ENCODE assay signal across 24 cellular contexts in genomic region chr14:63224196-63224595, GRCh38. TPM values are rescaled to one million over a fixed set of nuclear protein-coding genes. Genes with fewer than 3 reads are reported as not detected.
DNase-seq lines count a peak whose midpoint lies in the region; ATAC-seq, FAIRE-seq and TF ChIP-seq lines count a peak whose summit lies in the region.
"Had no signal": no experiment of that assay in that cellular context is flagged by ENCODE, and none has a peak within 500 bp of the region (broad histone marks: within the 10 kb centered on the region; RNA-seq: fewer than 3 reads in every experiment).

No MANE protein-coding gene starts in this region.

- no peak overlapping the region for H3K27ac ChIP-seq in cardiac muscle cell
- no peak overlapping the region for H3K27ac ChIP-seq in heart right ventricle
- H3K27ac ChIP-seq in SK-N-MC = peak overlapping the region; percentile 61; the same call in 1 of the 2 replicates
- H3K27ac ChIP-seq: BLaER1 treated with 17β-estradiol and CSF1 and Interleukin-3, amounts not matched to agents 10 nM and 100 nM; body of pancreas; colonic mucosa; esophagus squamous epithelium; ovary; RWPE1; suprapubic skin; uterus had no signal

- intact Hi-C loops in heart right ventricle (cut with DNase I) = no loop called here

- H3K36me3 ChIP-seq in cardiac muscle cell = no peaks in the 10 kb centered on the region
- H3K36me3 ChIP-seq in heart right ventricle = peaks cover 0 to 5% (median 0%) of the 10 kb centered on the region in 9 donors
- no peaks in the 10 kb centered on the region for H3K36me3 ChIP-seq in SK-N-MC (ENCODE audit: insufficient read depth, low read length)
- H3K36me3 ChIP-seq: BLaER1 treated with 17β-estradiol and CSF1 and Interleukin-3, amounts not matched to agents 10 nM and 100 nM; colonic mucosa; esophagus squamous epithelium; ovary; suprapubic skin; uterus had no signal

- peak; percentile 4 to 31 for DNase-seq in cardiac muscle cell (ENCODE audit: low read depth in 1 of 2, low spot score in 1 of 2)
- DNase-seq in heart right ventricle = no peak
- peak; percentile 70 for DNase-seq in SK-N-MC (ENCODE audit: low read depth, low spot score)
- DNase-seq in mesothelial cell of epicardium (ENCODE audit: low spot score in 2 of 2, unreplicated experiment in 2 of 2) = no peak
- DNase-seq in urothelium cell line (ENCODE audit: low spot score) = no peak
- no peak for DNase-seq in NCI-H1436 (lab: John Stamatoyannopoulos, UW)
- DNase-seq: activated naive CD8-positive, alpha-beta T cell treated with anti-CD3 and anti-CD28 coated beads for 36 hours; body of pancreas; Calu3; colonic mucosa; EL; endodermal cell; esophagus squamous epithelium; kidney glomerular epithelial cell; NCI-H510A; ovary; uterus had no signal

- no peak overlapping the region for H3K4me3 ChIP-seq in cardiac muscle cell
- no peak overlapping the region for H3K4me3 ChIP-seq in heart right ventricle
- peak overlapping the region; percentile 10 for H3K4me3 ChIP-seq in SK-N-MC
- H3K4me3 ChIP-seq: BLaER1 treated with 17β-estradiol and CSF1 and Interleukin-3, amounts not matched to agents 10 nM and 100 nM; body of pancreas; colonic mucosa; esophagus squamous epithelium; ovary; suprapubic skin; uterus had no signal

- 22 to 35% methylated on average over 4 of the region's 4 CpGs for WGBS in heart right ventricle, 2 donors

- no peak overlapping the region for H3K4me3 Mint-ChIP-seq in mesothelial cell of epicardium
- H3K4me3 Mint-ChIP-seq: activated naive CD8-positive, alpha-beta T cell treated with anti-CD3 and anti-CD28 coated beads for 36 hours; endodermal cell had no signal

- peak; percentile 80 for FAIRE-seq in urothelium cell line (lab: Jason Lieb, UNC)
- FAIRE-seq: H54 had no signal

- no peak for TF ChIP-seq CTCF in cardiac muscle cell (IDR thresholded peaks at IDR 0.05; ENCODE audit: low read depth, low read length)
- TF ChIP-seq CTCF in heart right ventricle (IDR thresholded peaks at IDR 0.05) = no peak
- TF ChIP-seq CTCF in mesothelial cell of epicardium (IDR thresholded peaks at IDR 0.05; ENCODE audit: unreplicated experiment) = no peak

- H3K4me1 ChIP-seq in cardiac muscle cell (ENCODE audit: low read depth) = no peaks in the 10 kb centered on the region
- peaks cover 0 to 39% (median 7%) of the 10 kb centered on the region in 9 donors for H3K4me1 ChIP-seq in heart right ventricle
- H3K4me1 ChIP-seq: BLaER1 treated with 17β-estradiol and CSF1 and Interleukin-3, amounts not matched to agents 10 nM and 100 nM; body of pancreas; colonic mucosa; suprapubic skin; uterus had no signal

- H3K4me1 Mint-ChIP-seq in mesothelial cell of epicardium = peaks cover 14% of the 10 kb centered on the region
- H3K4me1 Mint-ChIP-seq: activated naive CD8-positive, alpha-beta T cell treated with anti-CD3 and anti-CD28 coated beads for 36 hours; endodermal cell had no signal

- H3K9ac ChIP-seq in SK-N-MC (ENCODE audit: insufficient read length) = no peak overlapping the region
- H3K9ac ChIP-seq: BLaER1 treated with 17β-estradiol and CSF1 and Interleukin-3, amounts not matched to agents 10 nM and 100 nM had no signal

- H3K27ac Mint-ChIP-seq in mesothelial cell of epicardium = peak overlapping the region; percentile 37
- H3K27ac Mint-ChIP-seq: activated naive CD8-positive, alpha-beta T cell treated with anti-CD3 and anti-CD28 coated beads for 36 hours; endodermal cell had no signal

- no peaks in the 10 kb centered on the region for H3K9me3 ChIP-seq in cardiac muscle cell (ENCODE audit: low read depth)
- peaks cover 0 to 5% (median 0%) of the 10 kb centered on the region in 11 donors for H3K9me3 ChIP-seq in heart right ventricle
- no peaks in the 10 kb centered on the region for H3K9me3 ChIP-seq in SK-N-MC (ENCODE audit: low read depth, low read length)
- H3K9me3 ChIP-seq: body of pancreas, colonic mucosa, esophagus squamous epithelium, ovary, suprapubic skin, uterus had no signal

- H3K27me3 Mint-ChIP-seq in mesothelial cell of epicardium (ENCODE audit: low read depth) = no peaks in the 10 kb centered on the region

- H3K9me3 Mint-ChIP-seq in mesothelial cell of epicardium = peaks cover 7% of the 10 kb centered on the region
- H3K9me3 Mint-ChIP-seq: endodermal cell had no signal

- H3K36me3 Mint-ChIP-seq in mesothelial cell of epicardium = peaks cover 1% of the 10 kb centered on the region
- H3K36me3 Mint-ChIP-seq: activated naive CD8-positive, alpha-beta T cell treated with anti-CD3 and anti-CD28 coated beads for 36 hours had no signal

- H3K27me3 ChIP-seq in cardiac muscle cell = no peaks in the 10 kb centered on the region
- no peaks in the 10 kb centered on the region for H3K27me3 ChIP-seq in heart right ventricle
- H3K27me3 ChIP-seq: BLaER1 treated with 17β-estradiol and CSF1 and Interleukin-3, amounts not matched to agents 10 nM and 100 nM; body of pancreas; colonic mucosa; esophagus squamous epithelium; ovary; suprapubic skin; uterus had no signal

- no peak for ATAC-seq in heart right ventricle
- no peak for ATAC-seq in HG03457 (IDR thresholded peaks at IDR 0.05; ENCODE audit: unreplicated experiment)
- ATAC-seq in GM18861 (IDR thresholded peaks at IDR 0.05; ENCODE audit: unreplicated experiment) = no peak
- ATAC-seq: body of pancreas had no signal

RNA-seq across cellular contexts. Expression of gene RHOJ, which starts 20.0 kb away (rescaled TPM):
- total RNA-seq in cardiac muscle cell = 0.18 TPM in 1 of 2 replicates, not detected in the other
- polyA plus RNA-seq in cardiac muscle cell = 0.74 TPM in 1 of 2 replicates, not detected in the other
- total RNA-seq in heart right ventricle = 10 to 100 TPM in 8 of 10 donors, 1 to 10 TPM in 2; 7.5 to 19.0 (median 11.5) TPM
- polyA plus RNA-seq in heart right ventricle = 10 to 100 TPM; 12.9 to 19.8 TPM
- total RNA-seq in mesothelial cell of epicardium = 12.3 to 15.7 TPM (median 15.2 TPM) in 3 replicates
- total RNA-seq: activated naive CD8-positive, alpha-beta T cell treated with anti-CD3 and anti-CD28 coated beads for 36 hours; endodermal cell; MCF 10A had no signal

Comparison
In these comparisons a context has a peak if more than half of its experiments do, and no peak if none do; other contexts are left out.
1. DNase-seq: peak in cardiac muscle cell (2 of 2) and SK-N-MC (single experiment); none in heart right ventricle (0 of 2), mesothelial cell of epicardium (0 of 2), urothelium cell line (single experiment) and NCI-H1436 (single experiment).